ENCODE assay signal across 1 cellular context in the genomic region with DNA sequence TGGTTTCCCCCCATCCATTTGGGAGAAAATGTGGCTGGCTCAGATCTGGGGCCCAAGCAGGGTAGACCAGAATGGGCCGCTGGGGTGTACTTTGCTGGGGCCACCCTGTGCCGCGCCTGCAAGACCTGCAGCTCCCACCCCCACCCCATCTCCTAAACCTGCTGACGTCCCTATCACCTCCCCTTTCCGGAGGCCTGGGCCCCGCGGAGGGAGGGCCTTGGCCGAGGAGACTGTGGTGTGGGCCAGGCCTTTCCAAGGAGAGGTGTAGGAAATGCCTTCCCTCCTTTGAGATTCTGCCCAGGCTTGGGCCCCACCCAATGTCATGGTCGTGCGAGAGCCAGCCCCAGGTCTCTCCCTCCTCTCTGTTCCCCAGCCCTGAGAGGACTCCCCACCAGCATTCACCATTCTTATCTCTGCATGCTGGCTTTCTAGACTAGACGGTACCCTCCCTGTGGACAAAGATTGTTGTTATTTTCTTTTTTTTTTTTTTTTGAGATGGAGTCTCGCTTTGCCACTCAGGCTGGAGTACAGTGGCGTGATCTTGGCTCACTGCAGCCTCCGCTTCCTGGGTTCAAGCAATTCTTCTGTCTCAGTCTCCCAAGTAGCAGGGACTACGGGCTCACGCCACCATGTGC.
TF ChIP-seq lines count a peak whose summit lies in the region.

No MANE protein-coding gene starts in this region.

TF ChIP-seq in IMR-90, 13 proteins besides CTCF, POLR2A, EP300 and RAD21:
- no peak for TF ChIP-seq MXI1 (IDR thresholded peaks at IDR 0.05; ENCODE audit: borderline replicate concordance, low read depth, low read length)
- no peak for TF ChIP-seq RFX5 (IDR thresholded peaks at IDR 0.05; ENCODE audit: low read depth, low read length)
- no peak for TF ChIP-seq MAZ (IDR thresholded peaks at IDR 0.05; ENCODE audit: borderline replicate concordance, low read depth, low read length)
- TF ChIP-seq SMC3 (IDR thresholded peaks at IDR 0.05; ENCODE audit: low read depth, low read length): no peak
- no peak for TF ChIP-seq MAFK (IDR thresholded peaks at IDR 0.05; ENCODE audit: low read depth, low read length)
- no peak for TF ChIP-seq CEBPB (IDR thresholded peaks at IDR 0.05; ENCODE audit: low read depth, low read length)
- TF ChIP-seq BHLHE40 (IDR thresholded peaks at IDR 0.05; ENCODE audit: low read depth, low read length): no peak
- TF ChIP-seq CHD1 (IDR thresholded peaks at IDR 0.05; ENCODE audit: low read depth, low read length): no peak
- TF ChIP-seq, protein P1, sequence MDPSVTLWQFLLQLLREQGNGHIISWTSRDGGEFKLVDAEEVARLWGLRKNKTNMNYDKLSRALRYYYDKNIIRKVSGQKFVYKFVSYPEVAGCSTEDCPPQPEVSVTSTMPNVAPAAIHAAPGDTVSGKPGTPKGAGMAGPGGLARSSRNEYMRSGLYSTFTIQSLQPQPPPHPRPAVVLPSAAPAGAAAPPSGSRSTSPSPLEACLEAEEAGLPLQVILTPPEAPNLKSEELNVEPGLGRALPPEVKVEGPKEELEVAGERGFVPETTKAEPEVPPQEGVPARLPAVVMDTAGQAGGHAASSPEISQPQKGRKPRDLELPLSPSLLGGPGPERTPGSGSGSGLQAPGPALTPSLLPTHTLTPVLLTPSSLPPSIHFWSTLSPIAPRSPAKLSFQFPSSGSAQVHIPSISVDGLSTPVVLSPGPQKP (IDR thresholded peaks at IDR 0.05; ENCODE audit: borderline replicate concordance, low read depth, low read length): no peak
- TF ChIP-seq FOS (IDR thresholded peaks at IDR 0.05; ENCODE audit: low read depth, low read length): no peak
- TF ChIP-seq RCOR1 (IDR thresholded peaks at IDR 0.05; ENCODE audit: insufficient replicate concordance, low read length): no peak
- TF ChIP-seq USF2 (IDR thresholded peaks at IDR 0.05; ENCODE audit: low read depth, low read length): no peak
- no peak for TF ChIP-seq NFE2L2 (IDR thresholded peaks at IDR 0.05; ENCODE audit: low read depth, low read length)
